16 cellular contexts compared by ENCODE assay signal in genomic region chr18:34631071-34631470, GRCh38.
"Had no signal": no experiment of that assay in that cellular context is flagged by ENCODE, and none has a peak within 500 bp of the region (broad histone marks: within the 10 kb centered on the region; RNA-seq: fewer than 3 reads in every experiment).

No MANE protein-coding gene starts in this region.

- H3K4me3 Mint-ChIP-seq: activated CD4-positive, alpha-beta memory T cell treated with anti-CD3 and anti-CD28 coated beads for 36 hours; activated CD8-positive, alpha-beta memory T cell treated with anti-CD3 and anti-CD28 coated beads, Interleukin-2, amount 10 ng/mL, durations not matched to agents 7 days and 5 days; activated T-helper 17 cell treated with anti-CD3 and anti-CD28 coated beads, Interleukin-2, amount 50 U/mL, for 72 hours; nephron progenitor cell had no signal

- H3K27ac Mint-ChIP-seq: activated CD4-positive, alpha-beta memory T cell treated with anti-CD3 and anti-CD28 coated beads for 36 hours; activated CD8-positive, alpha-beta memory T cell treated with anti-CD3 and anti-CD28 coated beads, Interleukin-2, amount 10 ng/mL, durations not matched to agents 7 days and 5 days; activated T-helper 17 cell treated with anti-CD3 and anti-CD28 coated beads, Interleukin-2, amount 50 U/mL, for 72 hours; nephron progenitor cell had no signal

- DNase-seq: activated CD4-positive, alpha-beta memory T cell treated with anti-CD3 and anti-CD28 coated beads for 36 hours; activated CD8-positive, alpha-beta memory T cell treated with anti-CD3 and anti-CD28 coated beads, Interleukin-2, amount 10 ng/mL, durations not matched to agents 7 days and 5 days; activated naive CD4-positive, alpha-beta T cell treated with Interleukin-2 at 50 U/mL for 16 hours; body of pancreas; dermis blood vessel endothelial cell; effector memory CD4-positive, alpha-beta T cell; heart left ventricle; left lung; midbrain; nephron progenitor cell; nucleus accumbens; stimulated activated naive CD4-positive, alpha-beta T cell; upper lobe of right lung; WERI-Rb-1 had no signal

- H3K4me1 Mint-ChIP-seq: activated CD8-positive, alpha-beta memory T cell treated with anti-CD3 and anti-CD28 coated beads, Interleukin-2, amount 10 ng/mL, durations not matched to agents 7 days and 5 days; activated T-helper 17 cell treated with anti-CD3 and anti-CD28 coated beads, Interleukin-2, amount 50 U/mL, for 72 hours; nephron progenitor cell had no signal

- ATAC-seq: activated CD8-positive, alpha-beta memory T cell treated with anti-CD3 and anti-CD28 coated beads, Interleukin-2, amount 10 ng/mL, durations not matched to agents 7 days and 5 days; activated T-helper 17 cell treated with anti-CD3 and anti-CD28 coated beads, Interleukin-2, amount 50 U/mL, for 72 hours; body of pancreas; gastroesophageal sphincter; heart left ventricle; left lung; upper lobe of right lung had no signal

- H3K27me3 Mint-ChIP-seq: activated CD4-positive, alpha-beta memory T cell treated with anti-CD3 and anti-CD28 coated beads for 36 hours; activated CD8-positive, alpha-beta memory T cell treated with anti-CD3 and anti-CD28 coated beads, Interleukin-2, amount 10 ng/mL, durations not matched to agents 7 days and 5 days had no signal

- H3K36me3 Mint-ChIP-seq: activated CD4-positive, alpha-beta memory T cell treated with anti-CD3 and anti-CD28 coated beads for 36 hours; activated CD8-positive, alpha-beta memory T cell treated with anti-CD3 and anti-CD28 coated beads, Interleukin-2, amount 10 ng/mL, durations not matched to agents 7 days and 5 days had no signal

- H3K9me3 Mint-ChIP-seq: activated CD4-positive, alpha-beta memory T cell treated with anti-CD3 and anti-CD28 coated beads for 36 hours; activated T-helper 17 cell treated with anti-CD3 and anti-CD28 coated beads, Interleukin-2, amount 50 U/mL, for 72 hours; nephron progenitor cell had no signal
